Comparison of ENCODE assay signal across 8 cellular contexts in the genomic region with DNA sequence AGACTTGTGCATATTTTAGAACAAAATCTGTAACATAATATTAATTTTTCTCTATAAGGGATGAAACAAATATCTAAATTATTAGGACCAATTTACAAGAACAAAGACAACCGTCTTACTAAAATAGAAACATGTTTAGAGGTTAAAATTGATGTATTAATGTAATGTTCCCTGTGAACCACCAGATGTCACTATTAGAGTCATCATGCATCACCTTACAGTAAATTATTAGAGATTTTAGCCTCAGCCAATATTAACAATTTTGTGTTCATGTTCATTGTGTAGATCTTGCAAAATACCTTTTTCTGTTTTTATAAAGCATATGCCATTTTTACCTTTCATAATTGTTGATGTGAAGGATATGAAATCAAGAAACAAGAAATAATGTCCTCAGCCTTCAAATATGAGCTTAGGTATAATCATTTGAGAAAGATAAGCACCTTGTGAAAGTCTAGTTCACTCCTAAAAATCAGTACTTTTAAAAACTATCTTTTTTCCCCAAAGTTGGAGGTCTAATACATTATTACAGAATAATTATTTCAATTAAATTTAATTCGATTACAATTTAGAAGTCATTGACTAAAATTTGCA.
DNase-seq lines count a peak whose midpoint lies in the region; ATAC-seq, FAIRE-seq and TF ChIP-seq lines count a peak whose summit lies in the region.

No MANE protein-coding gene starts in this region.

- no peaks in the 10 kb centered on the region for H3K4me1 ChIP-seq in spleen

- H3K27me3 ChIP-seq in spleen (replicated peaks in 1 of 7), result no peaks in the 10 kb centered on the region

- 54 to 65% (median 57%) methylated on average over 2 of the region's 2 CpGs for WGBS in spleen, 5 donors

- H3K4me3 ChIP-seq in spleen, result no peak overlapping the region

- H3K4me1 Mint-ChIP-seq in stimulated activated memory B cell treated with anti-CD40 and anti-IgM and Interleukin-4, amounts not matched to agents 10 μg/mL and 1 μg/mL and 100 μg/mL, for 72 hours, result no peaks in the 10 kb centered on the region

- no peaks in the 10 kb centered on the region for H3K36me3 Mint-ChIP-seq in stimulated activated memory B cell treated with anti-CD40 and anti-IgM and Interleukin-4, amounts not matched to agents 10 μg/mL and 1 μg/mL and 100 μg/mL, for 72 hours

- peak; percentile 2 for DNase-seq in EL
- DNase-seq in H54 (ENCODE audit: insufficient read length, low spot score), result no peak
- DNase-seq in NCI-H2196 treated with DMSO at 0.1 percent for 48 hours (lab: John Stamatoyannopoulos, UW; ENCODE audit: unreplicated experiment), result peak; percentile 19
- DNase-seq in spleen, result no peak
- DNase-seq in activated naive CD4-positive, alpha-beta T cell treated with anti-CD3 and anti-CD28 coated beads, Interleukin-2, amount 50 U/mL, for 16 hours, result no peak
- no peak for DNase-seq in SHP77 treated with DMSO at 0.1 percent for 48 hours (lab: John Stamatoyannopoulos, UW)

- no peak overlapping the region for H3K27ac ChIP-seq in spleen

- H3K36me3 ChIP-seq in spleen, result no peaks in the 10 kb centered on the region

- no peak overlapping the region for H3K4me3 Mint-ChIP-seq in stimulated activated memory B cell treated with anti-CD40 and anti-IgM and Interleukin-4, amounts not matched to agents 10 μg/mL and 1 μg/mL and 100 μg/mL, for 72 hours

- TF ChIP-seq POLR2A in H54 (IDR thresholded peaks at IDR 0.05; ENCODE audit: low read depth, low read length), result no peak
- TF ChIP-seq POLR2A in spleen (IDR thresholded peaks at IDR 0.05), result no peak

- no peaks in the 10 kb centered on the region for H3K9me3 Mint-ChIP-seq in stimulated activated memory B cell treated with anti-CD40 and anti-IgM and Interleukin-4, amounts not matched to agents 10 μg/mL and 1 μg/mL and 100 μg/mL, for 72 hours

- peak in 6 of 11 experiments; percentile 31 to 56 (median 43) for TF ChIP-seq CTCF in spleen (IDR thresholded peaks at IDR 0.05 in 8 of 11, conservative IDR thresholded peaks at IDR 0.05 in 3 of 11)

- FAIRE-seq in H54 (lab: Jason Lieb, UNC) (peak; percentile 84), endometrium (lab: Jason Lieb, UNC) (peak; percentile 92)

- H3K9me3 ChIP-seq in spleen, result no peaks in the 10 kb centered on the region

- no peak for ATAC-seq in stimulated activated memory B cell treated with anti-CD40 and anti-IgM and Interleukin-4, amounts not matched to agents 10 μg/mL and 1 μg/mL and 100 μg/mL, for 72 hours

- no peak overlapping the region for H3K27ac Mint-ChIP-seq in stimulated activated memory B cell treated with anti-CD40 and anti-IgM and Interleukin-4, amounts not matched to agents 10 μg/mL and 1 μg/mL and 100 μg/mL, for 72 hours

- no peaks in the 10 kb centered on the region for H3K27me3 Mint-ChIP-seq in stimulated activated memory B cell treated with anti-CD40 and anti-IgM and Interleukin-4, amounts not matched to agents 10 μg/mL and 1 μg/mL and 100 μg/mL, for 72 hours

- intact Hi-C loops in spleen (cut with DNase I; ENCODE audit: low total_unique reads), result no loop called here

Comparison
In these comparisons a context has a peak if more than half of its experiments do, and no peak if none do; other contexts are left out.
1. DNase-seq: peak in EL (single experiment) and NCI-H2196 treated with DMSO at 0.1 percent for 48 hours (single experiment); none in H54 (single experiment), spleen (single experiment), activated naive CD4-positive, alpha-beta T cell treated with anti-CD3 and anti-CD28 coated beads, Interleukin-2, amount 50 U/mL, for 16 hours (single experiment) and SHP77 treated with DMSO at 0.1 percent for 48 hours (single experiment).